ENCODE assay signal across 9 cellular contexts in the genomic region with DNA sequence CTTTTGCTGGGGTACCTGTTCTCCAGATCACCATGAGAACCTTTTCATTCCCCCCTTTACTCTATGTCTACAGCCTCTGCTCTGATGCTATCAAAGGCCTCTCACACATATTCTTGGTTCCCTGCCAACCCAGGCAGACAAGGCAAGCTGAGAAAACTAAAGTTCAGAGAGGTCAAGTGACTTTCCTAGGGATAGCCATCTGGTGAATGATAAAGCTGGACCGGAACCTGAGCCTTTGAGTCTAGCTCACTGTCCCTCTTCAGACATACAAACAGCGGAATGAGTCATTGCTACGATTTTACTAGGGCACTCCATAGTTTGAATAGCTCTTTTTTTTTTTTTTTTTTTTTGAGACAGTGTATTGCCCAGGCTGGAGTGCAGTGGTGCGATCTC.
DNase-seq lines count a peak whose midpoint lies in the region; ATAC-seq, FAIRE-seq and TF ChIP-seq lines count a peak whose summit lies in the region.
"Had no signal": no experiment of that assay in that cellular context is flagged by ENCODE, and none has a peak within 500 bp of the region (broad histone marks: within the 10 kb centered on the region; RNA-seq: fewer than 3 reads in every experiment).

No MANE protein-coding gene starts in this region.

- no peak for FAIRE-seq in small intestine (lab: Jason Lieb, UNC)

- no peaks in the 10 kb centered on the region for H3K9me3 Mint-ChIP-seq in T-helper 2 cell treated with Interferon-gamma antibody and Interleukin-4, amounts not matched to agents 5 μg/mL and 100 μg/mL, for 36 hours
- no peaks in the 10 kb centered on the region for H3K9me3 Mint-ChIP-seq in CD14-positive monocyte

- H3K27ac Mint-ChIP-seq in T-helper 2 cell treated with Interferon-gamma antibody and Interleukin-4, amounts not matched to agents 5 μg/mL and 100 μg/mL, for 36 hours = no peak overlapping the region
- H3K27ac Mint-ChIP-seq in CD14-positive monocyte = peak overlapping the region in 1 of 7 donors; percentile 60

- peaks cover 20% of the 10 kb centered on the region for H3K36me3 Mint-ChIP-seq in T-helper 2 cell treated with Interferon-gamma antibody and Interleukin-4, amounts not matched to agents 5 μg/mL and 100 μg/mL, for 36 hours (ENCODE audit: low read depth)
- peaks cover 25% of the 10 kb centered on the region in 2 donors for H3K36me3 Mint-ChIP-seq in CD14-positive monocyte

- H3K9me3 ChIP-seq in small intestine (ENCODE audit: control insufficient read depth, low read depth) = no peaks in the 10 kb centered on the region

- no peak overlapping the region for H3K4me3 Mint-ChIP-seq in T-helper 2 cell treated with Interferon-gamma antibody and Interleukin-4, amounts not matched to agents 5 μg/mL and 100 μg/mL, for 36 hours
- H3K4me3 Mint-ChIP-seq in CD14-positive monocyte = no peak overlapping the region

- DNase-seq in HCEC 1CT (peak; percentile 65), RPMI7951 (ENCODE audit: low read depth) (peak; percentile 95), fibroblast of peridontal ligament (ENCODE audit: extremely low read depth) (peak; percentile 34), small intestine (peak; percentile 97), CD14-positive monocyte (ENCODE audit: low spot score) (no peak), AG20443 (ENCODE audit: low spot score) (no peak)
- no peak for DNase-seq in T-helper 2 cell treated with Interferon-gamma antibody and Interleukin-4, amounts not matched to agents 5 μg/mL and 100 μg/mL, for 36 hours (ENCODE audit: low spot score)
- DNase-seq: glutamatergic neuron had no signal

- peaks cover 0 to 3% of the 10 kb centered on the region in 2 donors for H3K4me1 ChIP-seq in small intestine (ENCODE audit: control insufficient read depth in 2 of 2, insufficient read depth in 1 of 2, low read depth in 1 of 2, low read length in 1 of 2)

- peaks cover 18% of the 10 kb centered on the region for H3K4me1 Mint-ChIP-seq in T-helper 2 cell treated with Interferon-gamma antibody and Interleukin-4, amounts not matched to agents 5 μg/mL and 100 μg/mL, for 36 hours (ENCODE audit: low read depth)
- peaks cover 15% of the 10 kb centered on the region for H3K4me1 Mint-ChIP-seq in CD14-positive monocyte

- no peak for TF ChIP-seq CTCF in CD14-positive monocyte (IDR thresholded peaks at IDR 0.05)

- no peaks in the 10 kb centered on the region for H3K27me3 ChIP-seq in small intestine (ENCODE audit: control insufficient read depth in 2 of 2, insufficient read depth in 2 of 2, low read length in 2 of 2)

- no peak overlapping the region for H3K4me3 ChIP-seq in small intestine (ENCODE audit: low read depth in 1 of 2, low read length in 2 of 2)

- H3K27me3 Mint-ChIP-seq in T-helper 2 cell treated with Interferon-gamma antibody and Interleukin-4, amounts not matched to agents 5 μg/mL and 100 μg/mL, for 36 hours (ENCODE audit: low read depth) = no peaks in the 10 kb centered on the region
- peaks cover 0 to 2% (median 0%) of the 10 kb centered on the region in 3 donors for H3K27me3 Mint-ChIP-seq in CD14-positive monocyte (ENCODE audit: low read depth in 3 of 3)

- peak overlapping the region; percentile 44 to 84 for H3K27ac ChIP-seq in small intestine (ENCODE audit: low read depth in 1 of 2, low read length in 1 of 2)

- ATAC-seq in GM21390 (IDR thresholded peaks at IDR 0.05; ENCODE audit: unreplicated experiment) = no peak

- intact Hi-C loops in CD14-positive monocyte (cut with micrococcal nuclease) = no loop called here

- H3K36me3 ChIP-seq in small intestine (ENCODE audit: control insufficient read depth in 2 of 2, insufficient read depth in 2 of 2, low read length in 2 of 2) = no peaks in the 10 kb centered on the region

- 6 to 34% (median 25%) methylated on average over 4 of the region's 4 CpGs for WGBS in small intestine, 3 donors

Comparison
In these comparisons a context has a peak if more than half of its experiments do, and no peak if none do; other contexts are left out.
1. DNase-seq: peak in HCEC 1CT (single experiment), RPMI7951 (single experiment), fibroblast of peridontal ligament (single experiment) and small intestine (single experiment); none in T-helper 2 cell treated with Interferon-gamma antibody and Interleukin-4, amounts not matched to agents 5 μg/mL and 100 μg/mL, for 36 hours (single experiment), CD14-positive monocyte (single experiment) and AG20443 (single experiment).